Comparison of ENCODE assay signal across 20 cellular contexts in the genomic region with DNA sequence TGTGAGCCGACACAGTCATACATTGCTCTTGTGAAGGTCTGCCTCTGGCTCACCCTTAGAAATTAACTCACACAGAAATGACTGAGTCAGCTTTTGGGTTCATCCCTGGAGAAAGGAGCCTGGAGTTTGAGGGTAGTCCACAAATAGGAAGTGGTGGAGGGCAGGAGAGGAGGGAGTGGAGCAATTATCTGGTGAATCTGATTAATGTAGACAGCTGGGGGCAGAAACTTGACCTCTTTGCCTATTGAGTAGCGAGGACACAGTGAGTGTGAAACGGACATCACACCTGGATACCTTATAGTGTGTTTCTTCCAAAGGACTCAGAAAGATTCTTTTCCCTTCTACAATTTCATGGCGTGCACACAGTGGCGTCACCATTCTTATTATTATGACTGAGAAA. TPM values are rescaled to one million over a fixed set of nuclear protein-coding genes. Genes with fewer than 3 reads are reported as not detected.
"Had no signal": no experiment of that assay in that cellular context is flagged by ENCODE, and none has a peak within 500 bp of the region (broad histone marks: within the 10 kb centered on the region; RNA-seq: fewer than 3 reads in every experiment).

No MANE protein-coding gene starts in this region.

- H2AFZ ChIP-seq: PC-9 had no signal

- H3K9ac ChIP-seq: KMS-11 had no signal

- H3K4me2 ChIP-seq: KMS-11, PC-9 had no signal

- H3K27ac ChIP-seq: KMS-11, PC-9, Peyer's patch, SJCRH30 had no signal

- H3K36me3 ChIP-seq: Peyer's patch, SJCRH30 had no signal

- H3K27me3 ChIP-seq: Peyer's patch had no signal

- H3K9me3 ChIP-seq: Peyer's patch, SJCRH30 had no signal

- H3K4me3 ChIP-seq: PC-9, Peyer's patch, SJCRH30 had no signal

- DNase-seq: Kasumi-1; NCI-H1092; NCI-H1105 treated with DMSO at 0.1 percent for 48 hours; NCI-H1417 treated with DMSO at 0.1 percent for 48 hours; NCI-H146; NCI-H1694 treated with DMSO at 0.1 percent for 48 hours; NCI-H1930; NCI-H2081; NCI-H2107; NCI-H2227 treated with DMSO at 0.1 percent for 48 hours; NCI-H524; NCI-H526 treated with DMSO at 0.1 percent for 48 hours; NCI-H774; NK-92 treated with Interleukin-12 subunit alpha and Interleukin-12 subunit beta, amount 100 ng/mL, for 24 hours; PC-9; Peyer's patch; SHP77 treated with DMSO at 0.1 percent for 48 hours; SJCRH30 had no signal

- H3K4me1 ChIP-seq: Peyer's patch, SJCRH30 had no signal

RNA-seq across cellular contexts. Expression of a gene that starts 48.5 kb away (rescaled TPM):
- total RNA-seq: OCI-LY7, PC-9 had no signal
